15 cellular contexts compared by ENCODE assay signal in genomic region chr3:196108075-196108743, GRCh38. TPM values are rescaled to one million over a fixed set of nuclear protein-coding genes. Genes with fewer than 3 reads are reported as not detected.
DNase-seq lines count a peak whose midpoint lies in the region; ATAC-seq, FAIRE-seq and TF ChIP-seq lines count a peak whose summit lies in the region.
"Had no signal": no experiment of that assay in that cellular context is flagged by ENCODE, and none has a peak within 500 bp of the region (broad histone marks: within the 10 kb centered on the region; RNA-seq: fewer than 3 reads in every experiment).

No MANE protein-coding gene starts in this region.

- H3K36me3 ChIP-seq in upper lobe of left lung (no peaks in the 10 kb centered on the region), kidney (ENCODE audit: control insufficient read depth in 1 of 2, insufficient read depth in 2 of 2, low read length in 2 of 2) (no peaks in the 10 kb centered on the region)
- H3K36me3 ChIP-seq: colonic mucosa, thoracic aorta had no signal

- H3K4me1 Mint-ChIP-seq in progenitor cell of endocrine pancreas (ENCODE audit: low read depth): peaks cover 6% of the 10 kb centered on the region
- H3K4me1 Mint-ChIP-seq: nephron progenitor cell had no signal

- no peak for TF ChIP-seq POLR2A in upper lobe of left lung (IDR thresholded peaks at IDR 0.05)

- no peak overlapping the region for H3K9ac ChIP-seq in kidney (ENCODE audit: low read length in 2 of 2)

- DNase-seq in HUDEP-2 (lab: John Stamatoyannopoulos, UW; ENCODE audit: unreplicated experiment in 76 of 76): peak in 67 of 76 experiments; percentile 13 to 78 (median 47)
- DNase-seq in NCI-H226: peak; percentile 84
- DNase-seq in epithelial cell of esophagus (ENCODE audit: low read depth): peak; percentile 61
- no peak for DNase-seq in progenitor cell of endocrine pancreas (ENCODE audit: low spot score, unreplicated experiment)
- DNase-seq in activated naive CD4-positive, alpha-beta T cell (lab: John Stamatoyannopoulos, UW): no peak
- no peak for DNase-seq in upper lobe of left lung
- no peak for DNase-seq in kidney
- DNase-seq: activated CD8-positive, alpha-beta memory T cell treated with anti-CD3 and anti-CD28 coated beads for 24 hours; activated naive CD8-positive, alpha-beta T cell treated with anti-CD3 and anti-CD28 coated beads for 36 hours; colonic mucosa; nephron progenitor cell; T-helper 17 cell had no signal

- 66 to 72% methylated on average over 13 of the region's 13 CpGs for WGBS in upper lobe of left lung, 2 donors

- no peak for FAIRE-seq in kidney (lab: Jason Lieb, UNC)

- TF ChIP-seq EP300 in upper lobe of left lung (IDR thresholded peaks at IDR 0.05): no peak

- no peak overlapping the region for H3K4me3 Mint-ChIP-seq in progenitor cell of endocrine pancreas (ENCODE audit: low read depth)
- H3K4me3 Mint-ChIP-seq: activated naive CD8-positive, alpha-beta T cell treated with anti-CD3 and anti-CD28 coated beads for 36 hours; nephron progenitor cell; T-helper 17 cell had no signal

- H3K9me3 ChIP-seq in upper lobe of left lung: no peaks in the 10 kb centered on the region
- no peaks in the 10 kb centered on the region for H3K9me3 ChIP-seq in kidney (ENCODE audit: control insufficient read depth in 1 of 2, low read length in 2 of 2)
- H3K9me3 ChIP-seq: colonic mucosa, thoracic aorta had no signal

- no peaks in the 10 kb centered on the region for H3K36me3 Mint-ChIP-seq in progenitor cell of endocrine pancreas (ENCODE audit: insufficient read depth)

- intact Hi-C loops in kidney (cut with DNase I): no loop called here

- no peak overlapping the region for H3K4me3 ChIP-seq in epithelial cell of esophagus (ENCODE audit: low read length)
- no peak overlapping the region for H3K4me3 ChIP-seq in upper lobe of left lung
- H3K4me3 ChIP-seq in kidney (ENCODE audit: low read length in 2 of 2): no peak overlapping the region
- H3K4me3 ChIP-seq: colonic mucosa, skin epidermis, thoracic aorta had no signal

- H3K27ac ChIP-seq in upper lobe of left lung (no peak overlapping the region), kidney (ENCODE audit: low read depth in 2 of 2, low read length in 2 of 2) (no peak overlapping the region)
- H3K27ac ChIP-seq: colonic mucosa, thoracic aorta had no signal

- ATAC-seq in GM18520 (IDR thresholded peaks at IDR 0.05; ENCODE audit: unreplicated experiment): no peak
- no peak for ATAC-seq in upper lobe of left lung (ENCODE audit: low FRiP score in 2 of 2)
- ATAC-seq: T-helper 17 cell had no signal

- no peaks in the 10 kb centered on the region for H3K9me3 Mint-ChIP-seq in progenitor cell of endocrine pancreas (ENCODE audit: low read depth)
- H3K9me3 Mint-ChIP-seq: nephron progenitor cell had no signal

- H3K4me1 ChIP-seq in upper lobe of left lung (no peaks in the 10 kb centered on the region), kidney (ENCODE audit: control insufficient read depth in 1 of 2, insufficient read depth in 1 of 2, low read depth in 1 of 2, low read length in 2 of 2) (no peaks in the 10 kb centered on the region)
- H3K4me1 ChIP-seq: colonic mucosa had no signal

- TF ChIP-seq CTCF in epithelial cell of esophagus (IDR thresholded peaks at IDR 0.05; ENCODE audit: insufficient read depth, low read depth, low read length, missing control alignments) (no peak), progenitor cell of endocrine pancreas (IDR thresholded peaks at IDR 0.05; ENCODE audit: unreplicated experiment) (no peak), upper lobe of left lung (IDR thresholded peaks at IDR 0.05) (no peak), kidney (IDR thresholded peaks at IDR 0.05; ENCODE audit: borderline replicate concordance, extremely low read depth, insufficient read depth) (no peak)

- no peaks in the 10 kb centered on the region for H3K27me3 Mint-ChIP-seq in progenitor cell of endocrine pancreas
- H3K27me3 Mint-ChIP-seq: activated naive CD8-positive, alpha-beta T cell treated with anti-CD3 and anti-CD28 coated beads for 36 hours; T-helper 17 cell had no signal

- no peaks in the 10 kb centered on the region for H3K27me3 ChIP-seq in upper lobe of left lung
- H3K27me3 ChIP-seq: colonic mucosa had no signal

- peak overlapping the region; percentile 41 for H3K27ac Mint-ChIP-seq in progenitor cell of endocrine pancreas
- H3K27ac Mint-ChIP-seq: activated naive CD8-positive, alpha-beta T cell treated with anti-CD3 and anti-CD28 coated beads for 36 hours; nephron progenitor cell; T-helper 17 cell had no signal

RNA-seq across cellular contexts. Expression of gene TFRC, which starts 26.3 kb away (rescaled TPM):
- total RNA-seq in progenitor cell of endocrine pancreas (74.0 and 82.7 TPM in 2 replicates), upper lobe of left lung (100 to 1,000 TPM in 5 of 6 donors, 10 to 100 TPM in 1; 66.0 to 323 (median 234) TPM), kidney (61.1 TPM)
- polyA plus RNA-seq in kidney (ENCODE audit: insufficient read depth, low read depth, low replicate concordance): 23.7 TPM

Comparison
In these comparisons a context has a peak if more than half of its experiments do, and no peak if none do; other contexts are left out.
1. DNase-seq: peak in HUDEP-2 (67 of 76), NCI-H226 (single experiment) and epithelial cell of esophagus (single experiment); none in progenitor cell of endocrine pancreas (single experiment), activated naive CD4-positive, alpha-beta T cell (0 of 4), upper lobe of left lung (0 of 2) and kidney (single experiment).